In genomic region chr18:36476433-36476832, GRCh38 we compare ENCODE assay signal across 19 cellular contexts.
DNase-seq lines count a peak whose midpoint lies in the region; ATAC-seq and TF ChIP-seq lines count a peak whose summit lies in the region.
"Had no signal": no experiment of that assay in that cellular context is flagged by ENCODE, and none has a peak within 500 bp of the region (broad histone marks: within the 10 kb centered on the region; RNA-seq: fewer than 3 reads in every experiment).

No MANE protein-coding gene starts in this region.

- no peak overlapping the region for H3K4me2 ChIP-seq in neuronal stem cell (ENCODE audit: insufficient read depth, low read length, poor library complexity, severe bottlenecking)

- H3K23ac ChIP-seq in neuronal stem cell (ENCODE audit: low read depth, low read length, poor library complexity): peak overlapping the region; percentile 1

- TF ChIP-seq CTCF in HEK293 (tag by site-specific recombination; IDR thresholded peaks at IDR 0.05): no peak
- TF ChIP-seq CTCF in astrocyte of the spinal cord (IDR thresholded peaks at IDR 0.05; ENCODE audit: low read depth, low read length): no peak
- no peak for TF ChIP-seq CTCF in upper lobe of right lung (IDR thresholded peaks at IDR 0.05)

- in situ Hi-C loops in astrocyte of the spinal cord (cut with HindIII; ENCODE audit: low sequenced_read_pairs) (no loop called here), G401 (cut with HindIII; ENCODE audit: low sequenced_read_pairs) (no loop called here)

- H3K27me3 ChIP-seq in neuronal stem cell (ENCODE audit: control insufficient read depth in 3 of 3, insufficient read depth in 3 of 3, low read depth in 1 of 3, low read length in 3 of 3) (no peaks in the 10 kb centered on the region), upper lobe of right lung (no peaks in the 10 kb centered on the region)
- H3K27me3 ChIP-seq: BE2C had no signal

- no peak overlapping the region for H3K9ac ChIP-seq in neuronal stem cell (ENCODE audit: low read depth, low read length, poor library complexity)

- H3K4me3 ChIP-seq in HEK293 (ENCODE audit: low read depth, low read length): no peak overlapping the region
- no peak overlapping the region for H3K4me3 ChIP-seq in astrocyte of the spinal cord (ENCODE audit: low read depth, low read length)
- H3K4me3 ChIP-seq in neuronal stem cell (ENCODE audit: low read length in 2 of 2): no peak overlapping the region
- no peak overlapping the region for H3K4me3 ChIP-seq in upper lobe of right lung
- H3K4me3 ChIP-seq: GM12878, HAP-1 had no signal

- no peak overlapping the region for H2AK5ac ChIP-seq in neuronal stem cell (ENCODE audit: low read depth, low read length)

- H3K27ac ChIP-seq in HEK293 (ENCODE audit: extremely low read depth, low read depth, low read length) (no peak overlapping the region), neuronal stem cell (replicated peaks; ENCODE audit: low read length) (no peak overlapping the region), upper lobe of right lung (no peak overlapping the region)

- CTCF ChIA-PET in HEK293 (lab: Yijun Ruan, JAX): no interaction called here

- H2BK12ac ChIP-seq in neuronal stem cell (ENCODE audit: low read length): no peak overlapping the region

- H3K36me3 ChIP-seq in HEK293 (ENCODE audit: control insufficient read depth in 2 of 2, insufficient read depth in 1 of 2, low read length in 2 of 2): no peaks in the 10 kb centered on the region
- H3K36me3 ChIP-seq in neuronal stem cell (replicated peaks in 1 of 2; ENCODE audit: control insufficient read depth in 2 of 2, insufficient read depth in 2 of 2, low read length in 2 of 2): no peaks in the 10 kb centered on the region
- no peaks in the 10 kb centered on the region for H3K36me3 ChIP-seq in upper lobe of right lung
- H3K36me3 ChIP-seq: BE2C, HAP-1 had no signal

- no peak overlapping the region for H4K91ac ChIP-seq in neuronal stem cell (ENCODE audit: low read depth, low read length, poor library complexity)

- no peak overlapping the region for H2BK5ac ChIP-seq in neuronal stem cell (ENCODE audit: low read length)

- no peak overlapping the region for H2AFZ ChIP-seq in neuronal stem cell (ENCODE audit: low read length)

- H3K4me1 ChIP-seq in HEK293 (ENCODE audit: control insufficient read depth, insufficient read depth, low read length) (no peaks in the 10 kb centered on the region), neuronal stem cell (ENCODE audit: control insufficient read depth in 2 of 2, insufficient read depth in 1 of 2, low read depth in 1 of 2, low read length in 2 of 2) (peaks cover 16 to 23% of the 10 kb centered on the region in 2 donors), upper lobe of right lung (no peaks in the 10 kb centered on the region)
- H3K4me1 ChIP-seq: BE2C had no signal

- WGBS in neuronal stem cell (ENCODE audit: extremely low coverage in 2 of 2, insufficient read length in 2 of 2, insufficient replicate concordance in 1 of 2), 2 donors: no CpG with 5 or more reads among the region's 4 CpGs

- no peak overlapping the region for H3K14ac ChIP-seq in neuronal stem cell (ENCODE audit: low read length)

- intact Hi-C loops in upper lobe of right lung (cut with DNase I): no loop called here

- no peak for ATAC-seq in upper lobe of right lung
- ATAC-seq: GM12878, HepG2 had no signal

- H2BK120ac ChIP-seq in neuronal stem cell (ENCODE audit: low read depth, low read length): no peak overlapping the region

- H4K8ac ChIP-seq in neuronal stem cell (ENCODE audit: low read depth, low read length): no peak overlapping the region

- POLR2A ChIA-PET in HEK293 (lab: Yijun Ruan, JAX): no interaction called here

- H3K79me1 ChIP-seq in neuronal stem cell (ENCODE audit: low read depth, low read length): peaks cover 2% of the 10 kb centered on the region

- no peak overlapping the region for H3K4ac ChIP-seq in neuronal stem cell (ENCODE audit: low read length)

- peak; percentile 65 for DNase-seq in RPMI7951 (ENCODE audit: low read depth)
- DNase-seq in astrocyte of the spinal cord (ENCODE audit: low read depth, low spot score): peak; percentile 7
- DNase-seq in neuronal stem cell (ENCODE audit: low spot score): no peak
- DNase-seq in cerebellar cortex (ENCODE audit: low spot score): no peak
- DNase-seq in G401 (ENCODE audit: low spot score): no peak
- no peak for DNase-seq in upper lobe of right lung
- DNase-seq: BE2C; C1 segment of cervical spinal cord; CD4-positive, CD25-positive, alpha-beta regulatory T cell; CD8-positive, alpha-beta memory T cell; COR-L47; DMS 273 treated with DMSO at 0.1 percent for 48 hours; DMS79; HFFc6; KBM-7 had no signal

- no peak overlapping the region for H3K18ac ChIP-seq in neuronal stem cell (ENCODE audit: low read length)

- no peak overlapping the region for H2BK15ac ChIP-seq in neuronal stem cell (ENCODE audit: low read length)

- H3K9me3 ChIP-seq in HEK293 (ENCODE audit: control insufficient read depth, insufficient read depth, low read depth, low read length) (no peaks in the 10 kb centered on the region), neuronal stem cell (replicated peaks in 1 of 2; ENCODE audit: control insufficient read depth in 2 of 2, insufficient read depth in 1 of 2, low read depth in 1 of 2, low read length in 2 of 2) (peaks cover 0 to 3% of the 10 kb centered on the region in 2 donors), upper lobe of right lung (no peaks in the 10 kb centered on the region)
- H3K9me3 ChIP-seq: BE2C, HAP-1 had no signal

TF ChIP-seq in HEK293, 187 proteins besides CTCF, POLR2A, EP300 and RAD21:
- TF ChIP-seq SP2 (tag by site-specific recombination; IDR thresholded peaks at IDR 0.05) (no peak), ZNF585B (tag by site-specific recombination; IDR thresholded peaks at IDR 0.05) (no peak), TCF7L2 (IDR thresholded peaks at IDR 0.05; ENCODE audit: borderline replicate concordance, low read depth, low read length) (peak; percentile 21; the same call in 1 of the 2 replicates), ZNF214 (tag by site-specific recombination; IDR thresholded peaks at IDR 0.05; ENCODE audit: borderline replicate concordance) (no peak)

Comparison
In these comparisons a context has a peak if more than half of its experiments do, and no peak if none do; other contexts are left out.
1. DNase-seq: peak in RPMI7951 (single experiment) and astrocyte of the spinal cord (single experiment); none in neuronal stem cell (single experiment), cerebellar cortex (single experiment), G401 (single experiment) and upper lobe of right lung (single experiment).